ENCODE assay signal across 30 cellular contexts in the genomic region with DNA sequence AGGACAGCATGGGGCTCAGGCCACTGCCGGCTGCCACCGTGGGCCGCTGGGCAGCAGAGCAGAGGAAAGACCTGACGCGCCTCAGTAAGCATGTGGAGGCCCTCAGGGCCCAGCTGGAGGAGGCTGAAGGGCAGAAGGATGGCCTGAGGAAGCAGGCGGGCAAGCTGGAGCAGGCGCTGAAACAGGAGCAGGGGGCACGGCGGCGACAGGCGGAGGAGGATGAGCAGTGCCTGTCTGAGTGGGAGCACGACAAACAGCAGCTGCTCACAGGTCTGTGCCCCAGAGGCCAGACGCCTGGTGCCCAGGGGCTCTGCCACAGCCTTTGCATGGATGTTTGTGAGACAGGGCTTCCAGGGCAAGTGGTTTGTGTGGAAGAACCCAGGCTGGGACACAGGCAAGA. TPM values are rescaled to one million over a fixed set of nuclear protein-coding genes. Genes with fewer than 3 reads are reported as not detected.
DNase-seq lines count a peak whose midpoint lies in the region; ATAC-seq and TF ChIP-seq lines count a peak whose summit lies in the region.
"Had no signal": no experiment of that assay in that cellular context is flagged by ENCODE, and none has a peak within 500 bp of the region (broad histone marks: within the 10 kb centered on the region; RNA-seq: fewer than 3 reads in every experiment).

No MANE protein-coding gene starts in this region.

- H3K27ac ChIP-seq in BLaER1 treated with 17β-estradiol and CSF1 and Interleukin-3, amounts not matched to agents 10 nM and 100 nM = no peak overlapping the region; a peak in 1 of 22 replicates
- H3K27ac ChIP-seq in SJCRH30 = no peak overlapping the region
- H3K27ac ChIP-seq: 22Rv1, left ventricle myocardium inferior, neutrophil had no signal

- no TSS peak for BruUV-seq in Caco-2 (replicated peaks; lab: Mats Ljungman, UMichigan)

- no peaks in the 10 kb centered on the region for H3K27me3 ChIP-seq in BLaER1 treated with 17β-estradiol and CSF1 and Interleukin-3, amounts not matched to agents 10 nM and 100 nM
- H3K27me3 ChIP-seq in SJCRH30 (no peaks in the 10 kb centered on the region), Caco-2 (replicated peaks; ENCODE audit: control insufficient read depth, insufficient read depth, low read length) (no peaks in the 10 kb centered on the region)
- H3K27me3 ChIP-seq: neutrophil had no signal

- peak overlapping the region in 9 of 11 experiments; percentile 23 to 59 (median 45); a peak in 18 of 22 replicates for H3K4me2 ChIP-seq in BLaER1 treated with 17β-estradiol and CSF1 and Interleukin-3, amounts not matched to agents 10 nM and 100 nM

- CTCF ChIA-PET in Caco-2 (lab: Charles Lee) = no interaction called here

- no peak overlapping the region for H3K4me3 ChIP-seq in BLaER1 treated with 17β-estradiol and CSF1 and Interleukin-3, amounts not matched to agents 10 nM and 100 nM
- no peak overlapping the region for H3K4me3 ChIP-seq in SJCRH30
- no peak overlapping the region for H3K4me3 ChIP-seq in Caco-2 (ENCODE audit: low read depth, low read length)
- H3K4me3 ChIP-seq: left ventricle myocardium inferior had no signal

- peaks cover 0 to 5% (median 0%) of the 10 kb centered on the region in 11 experiments; a peak in 1 of 22 replicates for H3K36me3 ChIP-seq in BLaER1 treated with 17β-estradiol and CSF1 and Interleukin-3, amounts not matched to agents 10 nM and 100 nM
- H3K36me3 ChIP-seq in SJCRH30 (no peaks in the 10 kb centered on the region), Caco-2 (ENCODE audit: control insufficient read depth, insufficient read depth, low read length) (no peaks in the 10 kb centered on the region; the same call in 1 of the 2 replicates)
- H3K36me3 ChIP-seq: left ventricle myocardium inferior, neutrophil had no signal

- no peaks in the 10 kb centered on the region for H3K9me3 Mint-ChIP-seq in nephron
- no peaks in the 10 kb centered on the region for H3K9me3 Mint-ChIP-seq in Caco-2 (ENCODE audit: unreplicated experiment)
- H3K9me3 Mint-ChIP-seq: CD14-positive monocyte; effector memory CD8-positive, alpha-beta T cell; T-cell; type B pancreatic cell had no signal

- H3K4me3 Mint-ChIP-seq in nephron = no peak overlapping the region
- H3K4me3 Mint-ChIP-seq in Caco-2 (ENCODE audit: unreplicated experiment) = no peak overlapping the region
- H3K4me3 Mint-ChIP-seq: activated CD8-positive, alpha-beta memory T cell treated with anti-CD3 and anti-CD28 coated beads, Interleukin-2, amount 10 ng/mL, durations not matched to agents 7 days and 5 days; CD14-positive monocyte; effector memory CD8-positive, alpha-beta T cell; T-cell; type B pancreatic cell had no signal

- H3K4me1 Mint-ChIP-seq in nephron = peaks cover 14% of the 10 kb centered on the region
- H3K4me1 Mint-ChIP-seq in Caco-2 (ENCODE audit: low read depth, unreplicated experiment) = no peaks in the 10 kb centered on the region
- H3K4me1 Mint-ChIP-seq: activated CD8-positive, alpha-beta memory T cell treated with anti-CD3 and anti-CD28 coated beads, Interleukin-2, amount 10 ng/mL, durations not matched to agents 7 days and 5 days; T-cell had no signal

- H3K27ac Mint-ChIP-seq in nephron (peak overlapping the region in 2 of 3 experiments; percentile 72 to 87), Caco-2 (ENCODE audit: unreplicated experiment) (no peak overlapping the region)
- H3K27ac Mint-ChIP-seq: activated CD8-positive, alpha-beta memory T cell treated with anti-CD3 and anti-CD28 coated beads, Interleukin-2, amount 10 ng/mL, durations not matched to agents 7 days and 5 days; effector memory CD8-positive, alpha-beta T cell; T-cell; type B pancreatic cell had no signal

- H3K4me1 ChIP-seq in BLaER1 treated with 17β-estradiol and CSF1 and Interleukin-3, amounts not matched to agents 10 nM and 100 nM = peaks cover 24 to 60% (median 52%) of the 10 kb centered on the region in 10 experiments
- peaks cover 9% of the 10 kb centered on the region; the same call in 1 of the 2 replicates for H3K4me1 ChIP-seq in SJCRH30
- H3K4me1 ChIP-seq in Caco-2 = no peaks in the 10 kb centered on the region
- H3K4me1 ChIP-seq: left ventricle myocardium inferior had no signal

- no peaks in the 10 kb centered on the region for H3K27me3 Mint-ChIP-seq in nephron (ENCODE audit: low read depth)
- H3K27me3 Mint-ChIP-seq in Caco-2 (ENCODE audit: insufficient read depth, unreplicated experiment) = no peaks in the 10 kb centered on the region
- H3K27me3 Mint-ChIP-seq: activated CD8-positive, alpha-beta memory T cell treated with anti-CD3 and anti-CD28 coated beads, Interleukin-2, amount 10 ng/mL, durations not matched to agents 7 days and 5 days; effector memory CD8-positive, alpha-beta T cell; progenitor cell of endocrine pancreas; T-cell; type B pancreatic cell had no signal

- POLR2A ChIA-PET in Caco-2 (lab: Charles Lee) = no interaction called here

- H3K36me3 Mint-ChIP-seq in nephron (ENCODE audit: low read depth) (peaks cover 7% of the 10 kb centered on the region), Caco-2 (ENCODE audit: insufficient read depth, unreplicated experiment) (peaks cover 14% of the 10 kb centered on the region)
- H3K36me3 Mint-ChIP-seq: activated CD8-positive, alpha-beta memory T cell treated with anti-CD3 and anti-CD28 coated beads, Interleukin-2, amount 10 ng/mL, durations not matched to agents 7 days and 5 days; type B pancreatic cell had no signal

- ATAC-seq in GM18868 (IDR thresholded peaks at IDR 0.05; ENCODE audit: unreplicated experiment) = no peak
- ATAC-seq: activated CD8-positive, alpha-beta memory T cell treated with anti-CD3 and anti-CD28 coated beads, Interleukin-2, amount 10 ng/mL, durations not matched to agents 7 days and 5 days; effector memory CD8-positive, alpha-beta T cell; sciatic nerve; T-cell had no signal

- no peaks in the 10 kb centered on the region for H3K9me3 ChIP-seq in BLaER1 treated with 17β-estradiol and CSF1 and Interleukin-3, amounts not matched to agents 10 nM and 100 nM (replicated peaks in 1 of 11)
- H3K9me3 ChIP-seq in SJCRH30 (replicated peaks) (no peaks in the 10 kb centered on the region), Caco-2 (no peaks in the 10 kb centered on the region)
- H3K9me3 ChIP-seq: left ventricle myocardium inferior, neutrophil had no signal

- TF ChIP-seq CTCF in nephron (IDR thresholded peaks at IDR 0.05; ENCODE audit: unreplicated experiment in 3 of 3) = no peak
- TF ChIP-seq CTCF in Caco-2 (IDR thresholded peaks at IDR 0.05; ENCODE audit: insufficient read depth in 1 of 2, low read depth in 1 of 2, low read length in 1 of 2, severe bottlenecking in 1 of 2, unreplicated experiment in 1 of 2) = no peak

- H3K9ac ChIP-seq in BLaER1 treated with 17β-estradiol and CSF1 and Interleukin-3, amounts not matched to agents 10 nM and 100 nM = peak overlapping the region in 3 of 11 experiments; percentile 18 to 54 (median 27); a peak in 3 of 22 replicates

- H4K20me1 ChIP-seq in BLaER1 treated with 17β-estradiol and CSF1 and Interleukin-3, amounts not matched to agents 10 nM and 100 nM = no peaks in the 10 kb centered on the region

- intact Hi-C loops in Caco-2 (cut with micrococcal nuclease; ENCODE audit: unreplicated experiment) = no loop called here

- DNase-seq in DMS 273 (lab: John Stamatoyannopoulos, UW; ENCODE audit: unreplicated experiment) (peak; percentile 59), DMS 273 treated with DMSO at 0.1 percent for 48 hours (lab: John Stamatoyannopoulos, UW) (no peak), SJCRH30 (peak; percentile 40 to 42), Caco-2 (no peak)
- DNase-seq in stimulated activated naive CD4-positive, alpha-beta T cell treated with Interleukin-2 at 50 U/mL for 16 hours (lab: John Stamatoyannopoulos, UW) = no peak
- DNase-seq: activated CD8-positive, alpha-beta memory T cell treated with anti-CD3 and anti-CD28 coated beads, Interleukin-2, amount 10 ng/mL, durations not matched to agents 7 days and 5 days; activated T-cell treated with anti-CD3 and anti-CD28 coated beads, Interleukin-2, amount 50 U/mL, for 48 hours; central memory CD4-positive, alpha-beta T cell; cortex of kidney; effector memory CD8-positive, alpha-beta T cell; EL; GOT3; left ventricle myocardium inferior; NCI-H1092; NCI-H187 treated with DMSO at 0.1 percent for 48 hours; NCI-H2227 treated with DMSO at 0.1 percent for 48 hours; NCI-H82; stimulated activated CD4-positive, alpha-beta T cell treated with anti-CD3 and anti-CD28 coated beads, Interleukin-12 subunit alpha, Interleukin-12 subunit beta, amount 100 ng/mL, for 4 hours; stimulated activated CD4-positive, alpha-beta T cell treated with anti-CD3 and anti-CD28 coated beads, Interleukin-2, amount 100 ng/mL, for 48 hours; substantia nigra; T-cell had no signal

RNA-seq across cellular contexts. Expression of a gene that starts 13.9 kb away (rescaled TPM):
- 1.2 TPM in 2 replicates for total RNA-seq in SJCRH30 (2014; rRNA removed; shearing (Covaris generic))
- total RNA-seq in Caco-2 (2022) = 4.8 and 4.9 TPM in 2 replicates

RNA-seq across cellular contexts. Expression of a gene that starts 14.0 kb away (rescaled TPM):
- total RNA-seq in SJCRH30 (2014; rRNA removed; shearing (Covaris generic)) = 45.2 and 64.7 TPM in 2 replicates
- 182 and 188 TPM in 2 replicates for total RNA-seq in Caco-2 (2022)

RNA-seq across cellular contexts. Expression of a gene that starts 16.5 kb away (rescaled TPM):
- total RNA-seq in SJCRH30 (2014; rRNA removed; shearing (Covaris generic)) = 4.1 and 7.3 TPM in 2 replicates
- 12.8 and 14.2 TPM in 2 replicates for total RNA-seq in Caco-2 (2022)

RNA-seq across cellular contexts. Expression of a gene that starts 26.1 kb away (rescaled TPM):
- total RNA-seq in SJCRH30 (2014; rRNA removed; shearing (Covaris generic)) = 1.4 and 3.4 TPM in 2 replicates
- 9.4 and 11.0 TPM in 2 replicates for total RNA-seq in Caco-2 (2022)

RNA-seq across cellular contexts. Expression of a gene that starts 43.9 kb away (rescaled TPM):
- 4.8 and 5.8 TPM in 2 replicates for total RNA-seq in SJCRH30 (2014; rRNA removed; shearing (Covaris generic))
- 11.1 and 12.2 TPM in 2 replicates for total RNA-seq in Caco-2 (2022)

Comparison
In these comparisons a context has a peak if more than half of its experiments do, and no peak if none do; other contexts are left out.
1. DNase-seq: peak in DMS 273 (single experiment) and SJCRH30 (2 of 2); none in DMS 273 treated with DMSO at 0.1 percent for 48 hours (single experiment), stimulated activated naive CD4-positive, alpha-beta T cell treated with Interleukin-2 at 50 U/mL for 16 hours (single experiment) and Caco-2 (0 of 2).